ENCODE assay signal across 16 cellular contexts in genomic region chr1:5947978-5948680, GRCh38. TPM values are rescaled to one million over a fixed set of nuclear protein-coding genes. Genes with fewer than 3 reads are reported as not detected.
A peak's percentile ranks its signal among the peaks of the same experiment; 100 is the strongest.
DNase-seq lines count a peak whose midpoint lies in the region; ATAC-seq and TF ChIP-seq lines count a peak whose summit lies in the region.
"Had no signal": no experiment of that assay in that cellular context is flagged by ENCODE, and none has a peak within 500 bp of the region (broad histone marks: within the 10 kb centered on the region; RNA-seq: fewer than 3 reads in every experiment).

No MANE protein-coding gene starts in this region.

- no peaks in the 10 kb centered on the region for H3K79me2 ChIP-seq in osteoblast (ENCODE audit: insufficient read depth, low read length)

- peaks cover 0 to 5% (median 0%) of the 10 kb centered on the region in 9 donors for H3K4me1 ChIP-seq in heart right ventricle
- no peaks in the 10 kb centered on the region for H3K4me1 ChIP-seq in osteoblast (ENCODE audit: insufficient read depth, low read length)
- H3K4me1 ChIP-seq: A549 had no signal

- intact Hi-C loops in Right ventricle myocardium inferior (cut with DNase I), result no loop called here
- intact Hi-C loops in heart right ventricle (cut with DNase I), result no loop called here

- 86 to 91% methylated on average over 20 of the region's 20 CpGs for WGBS in heart right ventricle, 2 donors

- H3K27me3 ChIP-seq in heart right ventricle (no peaks in the 10 kb centered on the region), osteoblast (ENCODE audit: insufficient read depth, low read length) (no peaks in the 10 kb centered on the region), MG63 (no peaks in the 10 kb centered on the region)

- H3K36me3 ChIP-seq in heart right ventricle (peaks cover 0 to 70% (median 6%) of the 10 kb centered on the region in 9 donors), osteoblast (ENCODE audit: insufficient read depth, low read length) (peaks cover 9% of the 10 kb centered on the region), MG63 (peaks cover 7% of the 10 kb centered on the region)

- no peaks in the 10 kb centered on the region for H3K9me3 ChIP-seq in heart right ventricle
- H3K9me3 ChIP-seq in osteoblast (ENCODE audit: low read depth, low read length), result no peaks in the 10 kb centered on the region
- H3K9me3 ChIP-seq in MG63, result no peaks in the 10 kb centered on the region
- H3K9me3 ChIP-seq: A549 had no signal

- TF ChIP-seq CTCF in heart right ventricle (IDR thresholded peaks at IDR 0.05) (no peak), osteoblast (IDR thresholded peaks at IDR 0.05; ENCODE audit: extremely low read depth, low read depth, low read length) (no peak)

- H3K27ac ChIP-seq in heart right ventricle (no peak overlapping the region), osteoblast (ENCODE audit: low read depth, low read length) (no peak overlapping the region)
- H3K27ac ChIP-seq: A549 had no signal

- in situ Hi-C loops in G401 (cut with HindIII; ENCODE audit: low sequenced_read_pairs), result no loop called here

- no peaks in the 10 kb centered on the region for H4K20me1 ChIP-seq in osteoblast (ENCODE audit: insufficient read depth, low read length)

- no peak overlapping the region for H2AFZ ChIP-seq in osteoblast (ENCODE audit: low read length)

- H3K4me3 ChIP-seq in heart right ventricle, result no peak overlapping the region
- no peak overlapping the region for H3K4me3 ChIP-seq in osteoblast (ENCODE audit: insufficient read depth, low read length)
- no peak overlapping the region for H3K4me3 ChIP-seq in MG63
- H3K4me3 ChIP-seq: A549, GM12878 had no signal

- no peak overlapping the region for H3K4me2 ChIP-seq in osteoblast (ENCODE audit: insufficient read depth, low read length)
- H3K4me2 ChIP-seq: A549 had no signal

- ATAC-seq in Right ventricle myocardium inferior, result no peak
- ATAC-seq in heart right ventricle, result no peak
- ATAC-seq: A549, GM12878 had no signal

- peak; percentile 70 for DNase-seq in Right ventricle myocardium inferior (ENCODE audit: missing footprints)
- DNase-seq in heart right ventricle, result no peak
- peak; percentile 30 for DNase-seq in ecto neural progenitor cell (ENCODE audit: low spot score)
- peak; percentile 56 for DNase-seq in osteoblast (ENCODE audit: insufficient read length, low spot score, missing footprints)
- no peak for DNase-seq in G401 (ENCODE audit: low spot score)
- DNase-seq in MG63, result no peak
- DNase-seq in NCI-H1417 (lab: John Stamatoyannopoulos, UW), result no peak
- DNase-seq: Calu3; CD4-positive, CD25-positive, alpha-beta regulatory T cell; KG1; NCI-H1092; NCI-H187; NCI-H2171; SHP77 treated with DMSO at 0.1 percent for 48 hours had no signal

RNA-seq across cellular contexts. Expression of gene NPHP4, which starts 44.1 kb away (rescaled TPM):
- 4.8 TPM for total RNA-seq in Right ventricle myocardium inferior
- total RNA-seq in heart right ventricle, result 1 to 10 TPM; 2.4 to 5.7 (median 3.3) TPM
- 1 to 10 TPM; 2.4 to 3.8 TPM for polyA plus RNA-seq in heart right ventricle
- total RNA-seq in osteoblast, result 6.5 and 8.0 TPM in 2 replicates
- 7.6 and 9.8 TPM in 2 replicates for total RNA-seq in G401 (2014; rRNA removed; shearing (Covaris generic))
- 9.6 and 10.7 TPM in 2 replicates for total RNA-seq in MG63 (2014; rRNA removed; shearing (Covaris generic); ENCODE audit: low replicate concordance)

Comparison
In these comparisons a context has a peak if more than half of its experiments do, and no peak if none do; other contexts are left out.
1. DNase-seq: peak in Right ventricle myocardium inferior (single experiment), ecto neural progenitor cell (single experiment) and osteoblast (single experiment); none in heart right ventricle (0 of 2), G401 (single experiment), MG63 (single experiment) and NCI-H1417 (0 of 3).